Comparison of ENCODE assay signal across 1 cellular context in the genomic region with DNA sequence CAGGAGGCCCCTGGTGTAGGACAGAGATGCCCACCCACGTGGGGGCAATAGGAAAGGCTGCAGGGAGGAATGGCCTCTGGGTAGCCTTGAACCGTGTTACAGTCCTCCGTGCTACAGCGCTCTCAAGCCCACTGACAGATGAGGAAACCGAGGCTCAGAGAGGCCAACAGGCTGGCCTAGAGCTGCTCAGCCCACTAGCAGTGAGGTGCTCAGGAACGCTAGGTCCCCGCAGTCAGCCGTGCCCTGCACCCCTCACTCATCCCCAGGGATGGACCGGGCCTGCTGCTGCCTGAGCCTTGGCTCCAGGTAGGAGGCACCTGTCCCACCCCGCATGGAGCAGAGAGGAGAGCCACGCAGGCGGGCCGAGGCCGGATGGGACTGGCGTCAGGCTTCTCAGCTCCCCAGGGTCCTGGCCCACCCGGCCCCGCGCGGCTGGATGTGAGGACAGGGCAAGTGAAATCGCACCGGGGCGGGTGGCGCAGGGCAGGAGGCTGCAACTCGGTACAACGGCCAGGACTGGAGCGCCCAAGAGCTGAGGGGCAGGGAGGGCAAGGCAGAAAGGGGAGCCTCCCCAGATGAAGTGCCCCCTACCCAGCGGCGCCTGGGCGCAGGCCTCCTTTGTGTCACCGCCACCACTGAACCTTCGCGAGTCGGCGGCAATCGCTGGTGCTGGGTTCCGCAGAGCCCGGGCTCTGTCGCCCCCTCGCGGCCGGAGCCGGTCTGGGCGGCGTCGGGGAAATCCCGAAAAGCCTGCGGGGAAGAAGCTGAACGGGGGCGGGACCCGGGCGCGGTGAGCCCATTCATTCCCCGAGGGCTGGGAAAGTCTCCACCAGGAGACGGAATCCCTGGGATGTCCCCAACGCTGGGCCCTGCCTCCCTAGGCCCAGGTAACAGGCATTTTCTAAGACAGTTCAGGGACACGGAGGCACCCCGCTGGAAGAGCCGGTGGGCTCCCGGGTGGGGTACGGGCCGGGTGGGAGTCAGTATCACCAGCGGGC.
TF ChIP-seq lines count a peak whose summit lies in the region.

No MANE protein-coding gene starts in this region.

TF ChIP-seq in HepG2, 621 proteins besides CTCF, POLR2A, EP300 and RAD21 (continued from another document and continues in another):
- TF ChIP-seq, protein P1, sequence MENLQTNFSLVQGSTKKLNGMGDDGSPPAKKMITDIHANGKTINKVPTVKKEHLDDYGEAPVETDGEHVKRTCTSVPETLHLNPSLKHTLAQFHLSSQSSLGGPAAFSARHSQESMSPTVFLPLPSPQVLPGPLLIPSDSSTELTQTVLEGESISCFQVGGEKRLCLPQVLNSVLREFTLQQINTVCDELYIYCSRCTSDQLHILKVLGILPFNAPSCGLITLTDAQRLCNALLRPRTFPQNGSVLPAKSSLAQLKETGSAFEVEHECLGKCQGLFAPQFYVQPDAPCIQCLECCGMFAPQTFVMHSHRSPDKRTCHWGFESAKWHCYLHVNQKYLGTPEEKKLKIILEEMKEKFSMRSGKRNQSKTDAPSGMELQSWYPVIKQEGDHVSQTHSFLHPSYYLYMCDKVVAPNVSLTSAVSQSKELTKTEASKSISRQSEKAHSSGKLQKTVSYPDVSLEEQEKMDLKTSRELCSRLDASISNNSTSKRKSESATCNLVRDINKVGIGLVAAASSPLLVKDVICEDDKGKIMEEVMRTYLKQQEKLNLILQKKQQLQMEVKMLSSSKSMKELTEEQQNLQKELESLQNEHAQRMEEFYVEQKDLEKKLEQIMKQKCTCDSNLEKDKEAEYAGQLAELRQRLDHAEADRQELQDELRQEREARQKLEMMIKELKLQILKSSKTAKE (CRISPR knock-in tag; IDR thresholded peaks at IDR 0.05; ENCODE audit: borderline replicate concordance) = no peak
- no peak for TF ChIP-seq MTF2 (CRISPR knock-in tag; IDR thresholded peaks at IDR 0.05; ENCODE audit: borderline replicate concordance)
- no peak for TF ChIP-seq ZNF678 (CRISPR knock-in tag; IDR thresholded peaks at IDR 0.05)
- TF ChIP-seq, protein P2, sequence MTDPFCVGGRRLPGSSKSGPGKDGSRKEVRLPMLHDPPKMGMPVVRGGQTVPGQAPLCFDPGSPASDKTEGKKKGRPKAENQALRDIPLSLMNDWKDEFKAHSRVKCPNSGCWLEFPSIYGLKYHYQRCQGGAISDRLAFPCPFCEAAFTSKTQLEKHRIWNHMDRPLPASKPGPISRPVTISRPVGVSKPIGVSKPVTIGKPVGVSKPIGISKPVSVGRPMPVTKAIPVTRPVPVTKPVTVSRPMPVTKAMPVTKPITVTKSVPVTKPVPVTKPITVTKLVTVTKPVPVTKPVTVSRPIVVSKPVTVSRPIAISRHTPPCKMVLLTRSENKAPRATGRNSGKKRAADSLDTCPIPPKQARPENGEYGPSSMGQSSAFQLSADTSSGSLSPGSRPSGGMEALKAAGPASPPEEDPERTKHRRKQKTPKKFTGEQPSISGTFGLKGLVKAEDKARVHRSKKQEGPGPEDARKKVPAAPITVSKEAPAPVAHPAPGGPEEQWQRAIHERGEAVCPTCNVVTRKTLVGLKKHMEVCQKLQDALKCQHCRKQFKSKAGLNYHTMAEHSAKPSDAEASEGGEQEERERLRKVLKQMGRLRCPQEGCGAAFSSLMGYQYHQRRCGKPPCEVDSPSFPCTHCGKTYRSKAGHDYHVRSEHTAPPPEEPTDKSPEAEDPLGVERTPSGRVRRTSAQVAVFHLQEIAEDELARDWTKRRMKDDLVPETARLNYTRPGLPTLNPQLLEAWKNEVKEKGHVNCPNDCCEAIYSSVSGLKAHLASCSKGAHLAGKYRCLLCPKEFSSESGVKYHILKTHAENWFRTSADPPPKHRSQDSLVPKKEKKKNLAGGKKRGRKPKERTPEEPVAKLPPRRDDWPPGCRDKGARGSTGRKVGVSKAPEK (CRISPR knock-in tag; IDR thresholded peaks at IDR 0.05; ENCODE audit: borderline replicate concordance) = no peak
- no peak for TF ChIP-seq MATR3 (CRISPR knock-in tag; IDR thresholded peaks at IDR 0.05)
- TF ChIP-seq CCDC6 (CRISPR knock-in tag; IDR thresholded peaks at IDR 0.05) = no peak
- peak; percentile 62 for TF ChIP-seq YEATS2 (CRISPR knock-in tag; IDR thresholded peaks at IDR 0.05; ENCODE audit: borderline replicate concordance)
- TF ChIP-seq ZNF598 (CRISPR knock-in tag; IDR thresholded peaks at IDR 0.05; ENCODE audit: borderline replicate concordance) = no peak
- TF ChIP-seq MXI1 (IDR thresholded peaks at IDR 0.05; ENCODE audit: borderline replicate concordance, low read depth, low read length) = peak; percentile 36; the same call in 1 of the 3 replicates
- TF ChIP-seq SP140L (CRISPR knock-in tag; IDR thresholded peaks at IDR 0.05; ENCODE audit: borderline replicate concordance) = no peak
- peak; percentile 45; the same call in 1 of the 2 replicates for TF ChIP-seq SOX5 (CRISPR knock-in tag; IDR thresholded peaks at IDR 0.05; ENCODE audit: borderline replicate concordance)
- TF ChIP-seq FIP1L1 (IDR thresholded peaks at IDR 0.05; ENCODE audit: borderline replicate concordance, insufficient read depth, low read depth, low read length) = no peak
- no peak for TF ChIP-seq FOXM1 (CRISPR knock-in tag; IDR thresholded peaks at IDR 0.05)
- TF ChIP-seq KDM2A (CRISPR knock-in tag; IDR thresholded peaks at IDR 0.05; ENCODE audit: borderline replicate concordance, low read depth) = peak; percentile 92
- no peak for TF ChIP-seq NR1H2 (CRISPR knock-in tag; IDR thresholded peaks at IDR 0.05; ENCODE audit: borderline replicate concordance, low read depth)
- TF ChIP-seq MAF1 (CRISPR knock-in tag; IDR thresholded peaks at IDR 0.05; ENCODE audit: borderline replicate concordance) = no peak
- TF ChIP-seq E2F2 (CRISPR knock-in tag; IDR thresholded peaks at IDR 0.05; ENCODE audit: borderline replicate concordance) = no peak
- TF ChIP-seq PCBP2 (optimal IDR thresholded peaks at IDR 0.05; ENCODE audit: low read depth, low read length, poor library complexity, severe bottlenecking) = no peak
- no peak for TF ChIP-seq SRSF9 (IDR thresholded peaks at IDR 0.05; ENCODE audit: borderline replicate concordance, insufficient read depth, low read depth, low read length, poor library complexity, severe bottlenecking)
- no peak for TF ChIP-seq TBX3 (IDR thresholded peaks at IDR 0.05; ENCODE audit: borderline replicate concordance)
- TF ChIP-seq NFE2 (CRISPR knock-in tag; IDR thresholded peaks at IDR 0.05) = no peak
- TF ChIP-seq, protein P3, sequence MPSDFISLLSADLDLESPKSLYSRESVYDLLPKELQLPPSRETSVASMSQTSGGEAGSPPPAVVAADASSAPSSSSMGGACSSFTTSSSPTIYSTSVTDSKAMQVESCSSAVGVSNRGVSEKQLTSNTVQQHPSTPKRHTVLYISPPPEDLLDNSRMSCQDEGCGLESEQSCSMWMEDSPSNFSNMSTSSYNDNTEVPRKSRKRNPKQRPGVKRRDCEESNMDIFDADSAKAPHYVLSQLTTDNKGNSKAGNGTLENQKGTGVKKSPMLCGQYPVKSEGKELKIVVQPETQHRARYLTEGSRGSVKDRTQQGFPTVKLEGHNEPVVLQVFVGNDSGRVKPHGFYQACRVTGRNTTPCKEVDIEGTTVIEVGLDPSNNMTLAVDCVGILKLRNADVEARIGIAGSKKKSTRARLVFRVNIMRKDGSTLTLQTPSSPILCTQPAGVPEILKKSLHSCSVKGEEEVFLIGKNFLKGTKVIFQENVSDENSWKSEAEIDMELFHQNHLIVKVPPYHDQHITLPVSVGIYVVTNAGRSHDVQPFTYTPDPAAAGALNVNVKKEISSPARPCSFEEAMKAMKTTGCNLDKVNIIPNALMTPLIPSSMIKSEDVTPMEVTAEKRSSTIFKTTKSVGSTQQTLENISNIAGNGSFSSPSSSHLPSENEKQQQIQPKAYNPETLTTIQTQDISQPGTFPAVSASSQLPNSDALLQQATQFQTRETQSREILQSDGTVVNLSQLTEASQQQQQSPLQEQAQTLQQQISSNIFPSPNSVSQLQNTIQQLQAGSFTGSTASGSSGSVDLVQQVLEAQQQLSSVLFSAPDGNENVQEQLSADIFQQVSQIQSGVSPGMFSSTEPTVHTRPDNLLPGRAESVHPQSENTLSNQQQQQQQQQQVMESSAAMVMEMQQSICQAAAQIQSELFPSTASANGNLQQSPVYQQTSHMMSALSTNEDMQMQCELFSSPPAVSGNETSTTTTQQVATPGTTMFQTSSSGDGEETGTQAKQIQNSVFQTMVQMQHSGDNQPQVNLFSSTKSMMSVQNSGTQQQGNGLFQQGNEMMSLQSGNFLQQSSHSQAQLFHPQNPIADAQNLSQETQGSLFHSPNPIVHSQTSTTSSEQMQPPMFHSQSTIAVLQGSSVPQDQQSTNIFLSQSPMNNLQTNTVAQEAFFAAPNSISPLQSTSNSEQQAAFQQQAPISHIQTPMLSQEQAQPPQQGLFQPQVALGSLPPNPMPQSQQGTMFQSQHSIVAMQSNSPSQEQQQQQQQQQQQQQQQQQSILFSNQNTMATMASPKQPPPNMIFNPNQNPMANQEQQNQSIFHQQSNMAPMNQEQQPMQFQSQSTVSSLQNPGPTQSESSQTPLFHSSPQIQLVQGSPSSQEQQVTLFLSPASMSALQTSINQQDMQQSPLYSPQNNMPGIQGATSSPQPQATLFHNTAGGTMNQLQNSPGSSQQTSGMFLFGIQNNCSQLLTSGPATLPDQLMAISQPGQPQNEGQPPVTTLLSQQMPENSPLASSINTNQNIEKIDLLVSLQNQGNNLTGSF (CRISPR knock-in tag; IDR thresholded peaks at IDR 0.05) = no peak
- peak; percentile 61; the same call in 1 of the 2 replicates for TF ChIP-seq ZNF619 (CRISPR knock-in tag; IDR thresholded peaks at IDR 0.05)
- no peak for TF ChIP-seq ZNF644 (CRISPR knock-in tag; IDR thresholded peaks at IDR 0.05; ENCODE audit: low read depth)
- no peak for TF ChIP-seq ZNF709 (CRISPR knock-in tag; IDR thresholded peaks at IDR 0.05)
- TF ChIP-seq HDAC6 (IDR thresholded peaks at IDR 0.05; ENCODE audit: low read depth, low read length) = no peak
- no peak for TF ChIP-seq ZNF782 (CRISPR knock-in tag; IDR thresholded peaks at IDR 0.05; ENCODE audit: borderline replicate concordance)
- TF ChIP-seq, protein P4, sequence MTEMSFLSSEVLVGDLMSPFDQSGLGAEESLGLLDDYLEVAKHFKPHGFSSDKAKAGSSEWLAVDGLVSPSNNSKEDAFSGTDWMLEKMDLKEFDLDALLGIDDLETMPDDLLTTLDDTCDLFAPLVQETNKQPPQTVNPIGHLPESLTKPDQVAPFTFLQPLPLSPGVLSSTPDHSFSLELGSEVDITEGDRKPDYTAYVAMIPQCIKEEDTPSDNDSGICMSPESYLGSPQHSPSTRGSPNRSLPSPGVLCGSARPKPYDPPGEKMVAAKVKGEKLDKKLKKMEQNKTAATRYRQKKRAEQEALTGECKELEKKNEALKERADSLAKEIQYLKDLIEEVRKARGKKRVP (CRISPR knock-in tag; IDR thresholded peaks at IDR 0.05) = no peak
- no peak for TF ChIP-seq ZFP1 (CRISPR knock-in tag; IDR thresholded peaks at IDR 0.05)
- peak; percentile 69; the same call in 1 of the 2 replicates for TF ChIP-seq NAIF1 (CRISPR knock-in tag; IDR thresholded peaks at IDR 0.05; ENCODE audit: borderline replicate concordance)
- peak; percentile 53; the same call in 1 of the 2 replicates for TF ChIP-seq TFE3 (CRISPR knock-in tag; IDR thresholded peaks at IDR 0.05)
- TF ChIP-seq RARA (CRISPR knock-in tag; IDR thresholded peaks at IDR 0.05) = 0 out of 2 replicates have a peak, but pooled peaks have one; percentile 21
- TF ChIP-seq, protein P5, sequence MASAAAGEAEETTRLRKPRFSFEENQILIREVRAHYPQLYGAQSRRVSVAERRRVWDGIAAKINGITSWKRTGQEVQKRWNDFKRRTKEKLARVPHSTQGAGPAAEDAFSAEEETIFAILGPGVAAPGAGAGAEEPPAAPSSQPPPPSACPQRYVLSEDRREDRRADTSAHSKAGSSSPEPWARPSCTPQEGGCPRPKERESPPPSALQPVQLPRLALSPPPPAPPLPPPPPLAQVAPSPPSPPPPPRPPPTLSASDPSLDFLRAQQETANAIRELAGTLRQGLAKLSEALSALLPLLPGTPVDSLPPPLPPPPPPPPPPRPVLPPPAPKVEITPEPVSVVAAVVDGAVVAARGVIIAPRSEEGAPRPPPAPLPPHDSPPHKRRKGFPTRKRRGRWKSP (CRISPR knock-in tag; IDR thresholded peaks at IDR 0.05) = 0 out of 2 replicates have a peak, but pooled peaks have one; percentile 83
- no peak for TF ChIP-seq TOPORS (CRISPR knock-in tag; IDR thresholded peaks at IDR 0.05)
- TF ChIP-seq RXRA (CRISPR knock-in tag; IDR thresholded peaks at IDR 0.05) = peak; percentile 55; the same call in 1 of the 2 replicates
- no peak for TF ChIP-seq TBL1XR1 (IDR thresholded peaks at IDR 0.05; ENCODE audit: borderline replicate concordance, low read length, partially characterized antibody)
- TF ChIP-seq AGO1 (IDR thresholded peaks at IDR 0.05; ENCODE audit: low read depth, low read length, poor library complexity, severe bottlenecking) = no peak
- peak; percentile 69; the same call in 1 of the 2 replicates for TF ChIP-seq ZFP36L1 (CRISPR knock-in tag; IDR thresholded peaks at IDR 0.05)
- TF ChIP-seq ZNF691 (CRISPR knock-in tag; IDR thresholded peaks at IDR 0.05; ENCODE audit: borderline replicate concordance, low read depth) = peak; percentile 82; the same call in 1 of the 2 replicates
- TF ChIP-seq ZNF496 (CRISPR knock-in tag; IDR thresholded peaks at IDR 0.05; ENCODE audit: insufficient replicate concordance) = no peak
- no peak for TF ChIP-seq IKZF4 (CRISPR knock-in tag; IDR thresholded peaks at IDR 0.05; ENCODE audit: borderline replicate concordance, low read depth, not compliant biosample characterization)
- peak; percentile 77 for TF ChIP-seq RCOR2 (CRISPR knock-in tag; IDR thresholded peaks at IDR 0.05)
